Comparison of ENCODE assay signal across 21 cellular contexts in genomic region chr7:83149466-83149865, GRCh38. TPM values are rescaled to one million over a fixed set of nuclear protein-coding genes. Genes with fewer than 3 reads are reported as not detected.
DNase-seq lines count a peak whose midpoint lies in the region; TF ChIP-seq lines count a peak whose summit lies in the region.
"Had no signal": no experiment of that assay in that cellular context is flagged by ENCODE, and none has a peak within 500 bp of the region (broad histone marks: within the 10 kb centered on the region; RNA-seq: fewer than 3 reads in every experiment).

No MANE protein-coding gene starts in this region.

- no peaks in the 10 kb centered on the region for H3K9me3 ChIP-seq in neural progenitor cell (ENCODE audit: low read depth)
- H3K9me3 ChIP-seq: pancreas, vagina had no signal

- TF ChIP-seq CTCF in brain microvascular endothelial cell (IDR thresholded peaks at IDR 0.05; ENCODE audit: low read depth, low read length, missing control alignments) = no peak
- no peak for TF ChIP-seq CTCF in neural progenitor cell (IDR thresholded peaks at IDR 0.05)

- no peaks in the 10 kb centered on the region for H3K27me3 Mint-ChIP-seq in neural progenitor cell (ENCODE audit: insufficient read depth, low read depth)
- H3K27me3 Mint-ChIP-seq: B cell; naive thymus-derived CD4-positive, alpha-beta T cell; T-helper 17 cell had no signal

- H3K9ac ChIP-seq in neural progenitor cell = no peak overlapping the region

- H3K9me3 Mint-ChIP-seq in neural progenitor cell = no peaks in the 10 kb centered on the region

- H3K27me3 ChIP-seq in brain microvascular endothelial cell (replicated peaks) = no peaks in the 10 kb centered on the region
- H3K27me3 ChIP-seq in neural progenitor cell = no peaks in the 10 kb centered on the region
- H3K27me3 ChIP-seq: pancreas, vagina had no signal

- peaks cover 3% of the 10 kb centered on the region for H3K4me1 Mint-ChIP-seq in neural progenitor cell
- H3K4me1 Mint-ChIP-seq: B cell; naive thymus-derived CD4-positive, alpha-beta T cell; T-helper 17 cell had no signal

- H3K4me3 Mint-ChIP-seq in neural progenitor cell = no peak overlapping the region
- H3K4me3 Mint-ChIP-seq: B cell; naive thymus-derived CD4-positive, alpha-beta T cell; T-helper 17 cell had no signal

- H3K27ac Mint-ChIP-seq in neural progenitor cell = no peak overlapping the region
- H3K27ac Mint-ChIP-seq: activated naive CD4-positive, alpha-beta T cell treated with anti-CD3 and anti-CD28 coated beads, Interleukin-2, amount 50 U/mL, for 72 hours; B cell; naive thymus-derived CD4-positive, alpha-beta T cell; T-helper 17 cell had no signal

- peak overlapping the region; percentile 54 for H3K27ac ChIP-seq in brain microvascular endothelial cell
- peak overlapping the region; percentile 25 for H3K27ac ChIP-seq in neural progenitor cell
- H3K27ac ChIP-seq: pancreas, vagina had no signal

- H2AFZ ChIP-seq in neural progenitor cell (replicated peaks) = no peak overlapping the region

- no peaks in the 10 kb centered on the region for H3K79me2 ChIP-seq in neural progenitor cell (ENCODE audit: low read depth)

- peaks cover 2% of the 10 kb centered on the region for H3K36me3 Mint-ChIP-seq in neural progenitor cell
- H3K36me3 Mint-ChIP-seq: activated naive CD4-positive, alpha-beta T cell treated with anti-CD3 and anti-CD28 coated beads, Interleukin-2, amount 50 U/mL, for 72 hours; naive thymus-derived CD4-positive, alpha-beta T cell had no signal

- no peak overlapping the region for H3K4me3 ChIP-seq in brain microvascular endothelial cell (ENCODE audit: low read depth, low read length)
- no peak overlapping the region for H3K4me3 ChIP-seq in neural progenitor cell
- H3K4me3 ChIP-seq: lung, pancreas, vagina had no signal

- no peaks in the 10 kb centered on the region for H3F3A ChIP-seq in neural progenitor cell (ENCODE audit: low read depth)

- H3K4me2 ChIP-seq in neural progenitor cell = no peak overlapping the region

- in situ Hi-C loops in brain microvascular endothelial cell (cut with HindIII; ENCODE audit: low pct_ligation_motif_present, low sequenced_read_pairs) = no loop called here

- peaks cover 13% of the 10 kb centered on the region for H3K4me1 ChIP-seq in neural progenitor cell
- H3K4me1 ChIP-seq: pancreas had no signal

- H4K20me1 ChIP-seq in neural progenitor cell (ENCODE audit: low read depth) = no peaks in the 10 kb centered on the region

- H3K36me3 ChIP-seq in brain microvascular endothelial cell (replicated peaks) = no peaks in the 10 kb centered on the region
- H3K36me3 ChIP-seq in neural progenitor cell = no peaks in the 10 kb centered on the region
- H3K36me3 ChIP-seq: pancreas had no signal

- DNase-seq in HCEC 1CT (peak; percentile 69), NAMALWA (ENCODE audit: low spot score) (peak; percentile 23), brain microvascular endothelial cell (peak; percentile 43), neural progenitor cell (ENCODE audit: low spot score) (no peak), GM19238 (ENCODE audit: insufficient read length, low spot score) (no peak), NCI-H526 (lab: John Stamatoyannopoulos, UW) (no peak)
- DNase-seq in stimulated activated CD8-positive, alpha-beta memory T cell treated with anti-CD3 and anti-CD28 coated beads, Interleukin-4, amount 100 ng/mL, for 48 hours = no peak
- DNase-seq: activated CD4-positive, CD25-positive, alpha-beta regulatory T cell; Calu3; effector CD4-positive, alpha-beta T cell; islet precursor cell; naive thymus-derived CD4-positive, alpha-beta T cell; NCI-H187 treated with DMSO at 0.1 percent for 48 hours; NCI-H446; pancreas; stimulated activated CD4-positive, alpha-beta T cell treated with anti-CD3 and anti-CD28 coated beads, Interleukin-4, amount 100 ng/mL, for 4 hours; T-helper 17 cell had no signal

RNA-seq across cellular contexts. Expression of gene PCLO, which starts 13.2 kb away (rescaled TPM):
- 2.0 and 2.5 TPM in 2 replicates for total RNA-seq in neural progenitor cell (ENCODE audit: low replicate concordance)

Comparison
In these comparisons a context has a peak if more than half of its experiments do, and no peak if none do; other contexts are left out.
1. DNase-seq: peak in HCEC 1CT (single experiment), NAMALWA (single experiment) and brain microvascular endothelial cell (single experiment); none in neural progenitor cell (single experiment), stimulated activated CD8-positive, alpha-beta memory T cell treated with anti-CD3 and anti-CD28 coated beads, Interleukin-4, amount 100 ng/mL, for 48 hours (single experiment), GM19238 (single experiment) and NCI-H526 (0 of 2).